In the genomic region with DNA sequence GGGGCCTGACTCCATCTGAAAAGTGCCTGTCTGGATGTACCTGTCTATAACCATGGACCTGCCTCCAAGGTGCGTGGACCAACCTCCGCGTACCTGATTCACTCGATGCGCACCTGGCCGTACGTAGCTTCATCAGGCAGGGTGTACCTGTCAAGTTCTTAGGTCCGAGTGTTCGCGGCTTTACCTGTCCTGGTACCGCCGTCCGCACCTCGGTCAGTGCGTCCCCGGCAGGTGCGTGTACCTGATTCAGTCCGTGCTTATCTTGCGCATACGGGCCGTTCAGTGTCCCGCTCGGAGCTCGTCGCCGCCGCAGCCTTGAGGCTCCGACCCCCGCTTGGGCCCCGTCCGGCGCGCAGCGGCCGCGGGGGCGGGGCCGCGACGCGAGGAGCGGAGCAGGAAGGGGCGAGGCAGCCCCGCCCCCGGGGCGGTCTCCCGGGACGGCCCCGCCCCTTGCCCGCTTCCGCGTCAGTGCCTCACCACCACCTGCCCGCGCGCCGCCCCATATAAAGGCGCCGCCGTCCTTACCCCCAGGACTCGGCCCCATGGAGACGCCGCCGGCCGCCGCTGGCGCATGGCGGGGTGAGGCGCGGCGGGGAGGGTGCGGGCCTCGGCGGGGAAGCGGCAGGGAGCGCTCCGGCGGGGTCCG, we compare ENCODE assay signal across 7 cellular contexts. TPM values are rescaled to one million over a fixed set of nuclear protein-coding genes. Genes with fewer than 3 reads are reported as not detected.
DNase-seq lines count a peak whose midpoint lies in the region; ATAC-seq, FAIRE-seq and TF ChIP-seq lines count a peak whose summit lies in the region.

Gene ZC3H12A, plus strand, starts transcription at position 530 of the 646 bp plus-strand sequence. CDS start 917 bp downstream, outside the sequence.

- DNase-seq in GM18507 (ENCODE audit: extremely low spot score, insufficient read length, low read depth) (peak; percentile 98), NCI-H2171 treated with DMSO at 0.1 percent for 48 hours (lab: John Stamatoyannopoulos, UW) (peak; percentile 64), WERI-Rb-1 (peak; percentile 81), T47D (ENCODE audit: low read depth in 1 of 2, low spot score in 1 of 2) (peak; percentile 80 to 90), iPS-NIHi11 (ENCODE audit: low spot score) (peak; percentile 99), small intestine (peak; percentile 94)

- FAIRE-seq in GM18507 (lab: Jason Lieb, UNC) (no peak), small intestine (lab: Jason Lieb, UNC) (no peak)

- peak within 1 kb of the TSS; percentile 82 for H3K4me3 ChIP-seq in WERI-Rb-1 (ENCODE audit: low read depth, low read length)
- peak within 1 kb of the TSS; percentile 71 to 93 for H3K4me3 ChIP-seq in small intestine (ENCODE audit: low read depth in 1 of 2, low read length in 2 of 2)

- H3K4me1 ChIP-seq in small intestine (ENCODE audit: control insufficient read depth in 2 of 2, insufficient read depth in 1 of 2, low read depth in 1 of 2, low read length in 1 of 2): peaks cover 7 to 8% of the 10 kb centered on the region in 2 donors

- H3K27ac ChIP-seq in WERI-Rb-1: peak within 1 kb of the TSS; percentile 55
- H3K27ac ChIP-seq in small intestine (ENCODE audit: low read depth in 1 of 2, low read length in 1 of 2): peak within 1 kb of the TSS; percentile 97 to 99

- 0 to 1% (median 0%) methylated on average over 38 to 78 of the region's 78 CpGs for WGBS in small intestine, 3 donors

- H3K27me3 ChIP-seq in WERI-Rb-1 (ENCODE audit: insufficient read depth, low read depth, severe bottlenecking): no peaks in the 10 kb centered on the region
- no peaks in the 10 kb centered on the region for H3K27me3 ChIP-seq in small intestine (ENCODE audit: control insufficient read depth in 2 of 2, insufficient read depth in 2 of 2, low read length in 2 of 2)

- in situ Hi-C loops in T47D (cut with HindIII; ENCODE audit: low pct_unique_long_range_greater_than_20kb, low sequenced_read_pairs): no loop called here

- H3K36me3 ChIP-seq in WERI-Rb-1 (peaks cover 34% of the 10 kb centered on the region), small intestine (ENCODE audit: control insufficient read depth in 2 of 2, insufficient read depth in 2 of 2, low read length in 2 of 2) (peaks cover 0 to 2% of the 10 kb centered on the region in 2 donors)

- no peak for TF ChIP-seq CTCF in WERI-Rb-1 (IDR thresholded peaks at IDR 0.05; ENCODE audit: low read depth, low read length)

- H3K9me3 ChIP-seq in WERI-Rb-1 (ENCODE audit: severe bottlenecking) (no peaks in the 10 kb centered on the region), small intestine (ENCODE audit: control insufficient read depth, low read depth) (no peaks in the 10 kb centered on the region)

- peak; percentile 60 for ATAC-seq in HG02973 (IDR thresholded peaks at IDR 0.05; ENCODE audit: unreplicated experiment)

RNA-seq across cellular contexts. Expression of gene ZC3H12A, which starts in this region (rescaled TPM):
- 10 to 100 TPM; 12.4 to 24.6 (median 16.8) TPM for polyA plus RNA-seq in small intestine

Comparison
In these comparisons a context has a peak if more than half of its experiments do, and no peak if none do; other contexts are left out.
1. Peak in every context shown above with its lines: DNase-seq, ATAC-seq, H3K4me3 ChIP-seq and H3K27ac ChIP-seq.